ENCODE assay signal across 16 cellular contexts in the genomic region with DNA sequence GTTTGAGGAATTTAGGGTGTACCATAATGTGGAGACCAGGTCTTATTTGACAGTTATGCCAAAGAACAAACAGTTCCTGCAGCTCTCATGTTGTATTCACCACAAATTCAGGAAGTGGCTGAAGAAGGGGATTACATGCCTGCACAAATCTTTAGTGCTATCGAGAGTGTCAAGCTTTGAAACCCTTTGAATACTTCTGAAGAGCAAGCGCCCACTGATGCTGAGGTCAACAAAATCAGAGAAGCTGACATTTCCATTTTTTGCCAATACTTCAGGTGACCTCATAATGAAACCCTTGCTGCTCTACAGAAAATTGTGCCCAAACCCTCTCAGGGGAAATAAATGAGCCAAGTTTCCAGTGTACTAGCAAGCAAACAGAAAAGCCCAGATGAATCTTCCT. TPM values are rescaled to one million over a fixed set of nuclear protein-coding genes. Genes with fewer than 3 reads are reported as not detected.
DNase-seq lines count a peak whose midpoint lies in the region; ATAC-seq, FAIRE-seq and TF ChIP-seq lines count a peak whose summit lies in the region.
"Had no signal": no experiment of that assay in that cellular context is flagged by ENCODE, and none has a peak within 500 bp of the region (broad histone marks: within the 10 kb centered on the region; RNA-seq: fewer than 3 reads in every experiment).

No MANE protein-coding gene starts in this region.

- ATAC-seq in HG03060 (IDR thresholded peaks at IDR 0.05; ENCODE audit: low read depth, unreplicated experiment) (peak; percentile 55), GM19395 (IDR thresholded peaks at IDR 0.05; ENCODE audit: unreplicated experiment) (no peak), gastroesophageal sphincter (no peak)
- ATAC-seq: naive thymus-derived CD8-positive, alpha-beta T cell; psoas muscle had no signal

- H3K36me3 Mint-ChIP-seq in activated CD4-positive, alpha-beta memory T cell treated with anti-CD3 and anti-CD28 coated beads, Interleukin-2, amount 10 ng/mL, durations not matched to agents 7 days and 5 days (ENCODE audit: low read depth): no peaks in the 10 kb centered on the region
- H3K36me3 Mint-ChIP-seq: naive thymus-derived CD8-positive, alpha-beta T cell had no signal

- FAIRE-seq in GM12892 (lab: Jason Lieb, UNC) (peak; percentile 42), GM19239 (lab: Jason Lieb, UNC) (peak; percentile 91)

- no peaks in the 10 kb centered on the region for H3K9me3 ChIP-seq in gastroesophageal sphincter
- H3K9me3 ChIP-seq: psoas muscle had no signal

- 67 to 86% methylated on average over 1 of the region's 2 CpGs for WGBS in gastroesophageal sphincter (ENCODE audit: low coverage in 1 of 2), 2 donors

- H3K4me1 ChIP-seq in gastroesophageal sphincter: no peaks in the 10 kb centered on the region
- H3K4me1 ChIP-seq: psoas muscle had no signal

- H3K27ac Mint-ChIP-seq in activated CD4-positive, alpha-beta memory T cell treated with anti-CD3 and anti-CD28 coated beads, Interleukin-2, amount 10 ng/mL, durations not matched to agents 7 days and 5 days: peak overlapping the region; percentile 86
- H3K27ac Mint-ChIP-seq: activated B cell treated with CpG ODN at 0.5 μM for 24 hours had no signal

- no peak for TF ChIP-seq EP300 in gastroesophageal sphincter (IDR thresholded peaks at IDR 0.05)

- POLR2A ChIA-PET in activated CD4-positive, alpha-beta memory T cell treated with anti-CD3 and anti-CD28 coated beads, Interleukin-2, amount 10 ng/mL, durations not matched to agents 7 days and 5 days (lab: Charles Lee): interaction anchor here (2.4 kb wide), 1 partner anchor 10 kb away, joined by 10 read pairs; no protein-coding TSS in a partner anchor

- TF ChIP-seq POLR2A in GM12892 (IDR thresholded peaks at IDR 0.05; ENCODE audit: low read depth, low read length): no peak
- TF ChIP-seq POLR2A in gastroesophageal sphincter (IDR thresholded peaks at IDR 0.05): no peak

- no peaks in the 10 kb centered on the region for H3K9me3 Mint-ChIP-seq in activated CD4-positive, alpha-beta memory T cell treated with anti-CD3 and anti-CD28 coated beads, Interleukin-2, amount 10 ng/mL, durations not matched to agents 7 days and 5 days
- H3K9me3 Mint-ChIP-seq: activated B cell treated with CpG ODN at 0.5 μM for 24 hours; naive thymus-derived CD8-positive, alpha-beta T cell had no signal

- CTCF ChIA-PET in activated CD4-positive, alpha-beta memory T cell treated with anti-CD3 and anti-CD28 coated beads, Interleukin-2, amount 10 ng/mL, durations not matched to agents 7 days and 5 days (lab: Charles Lee): interaction anchor here (0.6 kb wide), 1 partner anchor 24 kb away, joined by 3 read pairs; no protein-coding TSS in a partner anchor

- no peak overlapping the region for H3K4me3 Mint-ChIP-seq in activated CD4-positive, alpha-beta memory T cell treated with anti-CD3 and anti-CD28 coated beads, Interleukin-2, amount 10 ng/mL, durations not matched to agents 7 days and 5 days
- H3K4me3 Mint-ChIP-seq: activated B cell treated with CpG ODN at 0.5 μM for 24 hours; naive thymus-derived CD8-positive, alpha-beta T cell had no signal

- H3K27me3 ChIP-seq in gastroesophageal sphincter: no peaks in the 10 kb centered on the region

- H3K27me3 Mint-ChIP-seq in activated CD4-positive, alpha-beta memory T cell treated with anti-CD3 and anti-CD28 coated beads, Interleukin-2, amount 10 ng/mL, durations not matched to agents 7 days and 5 days: no peaks in the 10 kb centered on the region
- H3K27me3 Mint-ChIP-seq: activated B cell treated with CpG ODN at 0.5 μM for 24 hours had no signal

- no peak overlapping the region for H3K4me3 ChIP-seq in gastroesophageal sphincter
- H3K4me3 ChIP-seq: psoas muscle had no signal

- H3K27ac ChIP-seq in gastroesophageal sphincter: no peak overlapping the region
- H3K27ac ChIP-seq: psoas muscle had no signal

- H3K36me3 ChIP-seq in gastroesophageal sphincter: no peaks in the 10 kb centered on the region

- H3K4me1 Mint-ChIP-seq in activated CD4-positive, alpha-beta memory T cell treated with anti-CD3 and anti-CD28 coated beads, Interleukin-2, amount 10 ng/mL, durations not matched to agents 7 days and 5 days: peaks cover 35% of the 10 kb centered on the region

- DNase-seq in GM12892 (ENCODE audit: insufficient read length) (no peak), GM19239 (ENCODE audit: insufficient read length, low spot score) (no peak), dedifferentiated amniotic fluid mesenchymal stem cell (ENCODE audit: extremely low spot score) (no peak), NCI-H2107 (lab: John Stamatoyannopoulos, UW) (no peak)
- DNase-seq in activated CD4-positive, alpha-beta memory T cell treated with anti-CD3 and anti-CD28 coated beads, Interleukin-2, amount 10 ng/mL, durations not matched to agents 7 days and 5 days: no peak
- DNase-seq: activated B cell treated with CpG ODN at 0.5 μM for 24 hours; AML-193; DMS153; naive thymus-derived CD8-positive, alpha-beta T cell; NCI-H1092; psoas muscle; trophoblast cell had no signal

- no peak for TF ChIP-seq CTCF in gastroesophageal sphincter (IDR thresholded peaks at IDR 0.05)

RNA-seq across cellular contexts. Expression of a gene that starts 28.4 kb away (rescaled TPM):
- not detected for polyA plus RNA-seq in GM12892 (2012; ENCODE audit: missing spikeins)
- 1 to 10 TPM; 1.4 to 2.0 TPM for total RNA-seq in activated CD4-positive, alpha-beta memory T cell treated with anti-CD3 and anti-CD28 coated beads, Interleukin-2, amount 10 ng/mL, durations not matched to agents 7 days and 5 days
- total RNA-seq in gastroesophageal sphincter: 1 to 10 TPM; 1.8 to 5.0 (median 2.2) TPM
- total RNA-seq: activated B cell treated with CpG ODN at 0.5 μM for 24 hours; naive thymus-derived CD8-positive, alpha-beta T cell; OCI-LY7 had no signal
- polyA plus RNA-seq: naive thymus-derived CD8-positive, alpha-beta T cell had no signal
